ENCODE assay signal across 8 cellular contexts in the genomic region with DNA sequence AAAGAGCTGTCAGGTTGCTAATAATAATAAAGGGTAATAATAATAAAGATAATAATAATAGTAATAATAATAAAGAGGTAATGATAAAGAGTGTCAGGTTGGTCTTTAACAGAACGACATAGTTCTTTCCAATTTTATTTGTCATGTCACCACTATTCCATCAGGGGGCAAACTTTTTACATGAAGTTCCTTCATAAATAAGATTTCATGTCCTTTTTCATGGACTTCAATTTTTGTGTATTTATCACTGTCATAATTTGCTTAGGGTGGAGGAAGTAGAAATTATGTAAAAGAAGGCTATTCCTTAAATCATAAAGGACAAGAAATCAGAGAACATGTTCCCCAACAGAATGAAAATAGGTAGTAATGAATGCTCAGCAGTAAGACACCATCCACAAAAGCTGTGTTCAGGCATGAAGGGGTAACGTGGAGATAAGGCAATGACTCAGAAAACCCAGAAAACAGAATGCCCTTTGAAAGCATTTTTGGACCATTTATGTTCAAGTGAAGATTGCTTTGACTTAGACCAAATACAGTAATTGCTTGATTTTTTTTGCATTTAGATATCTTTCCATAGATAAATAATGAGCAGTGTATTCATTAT.
DNase-seq lines count a peak whose midpoint lies in the region; ATAC-seq and TF ChIP-seq lines count a peak whose summit lies in the region.

No MANE protein-coding gene starts in this region.

- H3K79me2 ChIP-seq in SK-N-SH (ENCODE audit: insufficient read depth), result no peaks in the 10 kb centered on the region

- H3K4me1 ChIP-seq in SK-N-SH (ENCODE audit: control insufficient read depth in 1 of 2, insufficient read depth in 2 of 2, low read depth in 1 of 2, low read length in 1 of 2) (no peaks in the 10 kb centered on the region; a peak in 1 of 4 replicates), sigmoid colon (peaks cover 0 to 22% (median 13%) of the 10 kb centered on the region in 4 donors)

- H3K36me3 ChIP-seq in SK-N-SH (replicated peaks in 1 of 2; ENCODE audit: control insufficient read depth in 1 of 2, insufficient read depth in 2 of 2, low read length in 1 of 2) (no peaks in the 10 kb centered on the region), sigmoid colon (no peaks in the 10 kb centered on the region)

- H3K9ac ChIP-seq in SK-N-SH, result no peak overlapping the region

- H3K9me2 ChIP-seq in SK-N-SH, result no peaks in the 10 kb centered on the region

- TF ChIP-seq CTCF in SK-N-SH (IDR thresholded peaks at IDR 0.05) (peak; percentile 64), sigmoid colon (IDR thresholded peaks at IDR 0.05) (peak; percentile 38 to 77 (median 56))

- CTCF ChIA-PET in SK-N-SH (lab: Yijun Ruan, JAX), result interaction anchor here (0.5 to 3.2 kb wide), 21 partner anchors 11 to 856 kb away, joined by 3 to 14 read pairs (median 4); no protein-coding TSS in a partner anchor

- peak; percentile 71 for ATAC-seq in HG02885 (IDR thresholded peaks at IDR 0.05; ENCODE audit: poor library complexity, unreplicated experiment)

- H4K20me1 ChIP-seq in SK-N-SH (ENCODE audit: insufficient read depth), result no peaks in the 10 kb centered on the region

- no peak for TF ChIP-seq EP300 in SK-N-SH (IDR thresholded peaks at IDR 0.05; ENCODE audit: borderline replicate concordance in 1 of 2, low read depth in 1 of 2, low read length in 1 of 2)
- no peak for TF ChIP-seq EP300 in sigmoid colon (IDR thresholded peaks at IDR 0.05)

- H2AFZ ChIP-seq in SK-N-SH (ENCODE audit: low read depth), result peak overlapping the region; percentile 60; the same call in 1 of the 2 replicates

- 10% methylated on average over 2 of the region's 2 CpGs for WGBS in SK-N-SH (ENCODE audit: low lambda C conversion rate)
- WGBS in sigmoid colon, 2 donors, result 8 to 17% methylated on average over 2 of the region's 2 CpGs

- H3K4me3 ChIP-seq in SK-N-SH (ENCODE audit: low read depth in 2 of 2, low read length in 1 of 2), result no peak overlapping the region
- no peak overlapping the region for H3K4me3 ChIP-seq in sigmoid colon

- H3K27ac ChIP-seq in SK-N-SH (ENCODE audit: low read depth in 2 of 2, low read length in 1 of 2), result no peak overlapping the region
- peak overlapping the region in 1 of 4 donors; percentile 42 for H3K27ac ChIP-seq in sigmoid colon

- H3K27me3 ChIP-seq in SK-N-SH (ENCODE audit: insufficient read depth) (peaks cover 8% of the 10 kb centered on the region; the same call in 1 of the 2 replicates), sigmoid colon (no peaks in the 10 kb centered on the region)

- TF ChIP-seq RAD21 in SK-N-SH (IDR thresholded peaks at IDR 0.05; ENCODE audit: low read length), result peak; percentile 68

- no peak for TF ChIP-seq POLR2A in sigmoid colon (IDR thresholded peaks at IDR 0.05)

- intact Hi-C loops in sigmoid colon (cut with DNase I), result loop anchor here (1.0 kb wide), 1 partner anchor 300 kb away; no protein-coding TSS in a partner anchor

- H3K9me3 ChIP-seq in SK-N-SH, result no peaks in the 10 kb centered on the region
- H3K9me3 ChIP-seq in sigmoid colon, result no peaks in the 10 kb centered on the region

- H3F3A ChIP-seq in SK-N-SH (replicated peaks; ENCODE audit: insufficient read depth), result peaks cover 4% of the 10 kb centered on the region

- no peak overlapping the region for H3K4me2 ChIP-seq in SK-N-SH

- DNase-seq in DMS 273 treated with DMSO at 0.1 percent for 48 hours (lab: John Stamatoyannopoulos, UW) (peak; percentile 10), SK-N-SH (peak; percentile 27), foreskin melanocyte (peak; percentile 60), sigmoid colon (no peak), cortex of kidney (lab: John Stamatoyannopoulos, UW) (no peak)
- no peak for DNase-seq in activated CD4-positive, alpha-beta T cell treated with anti-CD3 and anti-CD28 coated beads, Interleukin-2, amount 50 U/mL, for 1 hour
- DNase-seq in stimulated activated naive CD4-positive, alpha-beta T cell treated with Interleukin-2 at 50 U/mL for 16 hours (lab: John Stamatoyannopoulos, UW), result no peak

- POLR2A ChIA-PET in SK-N-SH (lab: Yijun Ruan, JAX), result no interaction called here

TF ChIP-seq in SK-N-SH, 30 proteins besides CTCF, POLR2A, EP300 and RAD21:
- no peak for TF ChIP-seq YY1 (IDR thresholded peaks at IDR 0.05; ENCODE audit: low read depth)
- TF ChIP-seq MEF2A (IDR thresholded peaks at IDR 0.05; ENCODE audit: borderline replicate concordance, low read depth), result no peak
- TF ChIP-seq TCF12 (IDR thresholded peaks at IDR 0.05), result no peak
- TF ChIP-seq SIN3A (IDR thresholded peaks at IDR 0.05; ENCODE audit: borderline replicate concordance, low read depth, low read length), result no peak
- TF ChIP-seq TAF1 (IDR thresholded peaks at IDR 0.05; ENCODE audit: borderline replicate concordance, low read depth, low read length), result no peak
- TF ChIP-seq, protein P1, sequence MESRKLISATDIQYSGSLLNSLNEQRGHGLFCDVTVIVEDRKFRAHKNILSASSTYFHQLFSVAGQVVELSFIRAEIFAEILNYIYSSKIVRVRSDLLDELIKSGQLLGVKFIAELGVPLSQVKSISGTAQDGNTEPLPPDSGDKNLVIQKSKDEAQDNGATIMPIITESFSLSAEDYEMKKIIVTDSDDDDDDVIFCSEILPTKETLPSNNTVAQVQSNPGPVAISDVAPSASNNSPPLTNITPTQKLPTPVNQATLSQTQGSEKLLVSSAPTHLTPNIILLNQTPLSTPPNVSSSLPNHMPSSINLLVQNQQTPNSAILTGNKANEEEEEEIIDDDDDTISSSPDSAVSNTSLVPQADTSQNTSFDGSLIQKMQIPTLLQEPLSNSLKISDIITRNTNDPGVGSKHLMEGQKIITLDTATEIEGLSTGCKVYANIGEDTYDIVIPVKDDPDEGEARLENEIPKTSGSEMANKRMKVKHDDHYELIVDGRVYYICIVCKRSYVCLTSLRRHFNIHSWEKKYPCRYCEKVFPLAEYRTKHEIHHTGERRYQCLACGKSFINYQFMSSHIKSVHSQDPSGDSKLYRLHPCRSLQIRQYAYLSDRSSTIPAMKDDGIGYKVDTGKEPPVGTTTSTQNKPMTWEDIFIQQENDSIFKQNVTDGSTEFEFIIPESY (IDR thresholded peaks at IDR 0.05; ENCODE audit: borderline replicate concordance, low read depth), result no peak
- TF ChIP-seq TEAD4 (IDR thresholded peaks at IDR 0.05; ENCODE audit: borderline replicate concordance, insufficient read depth), result no peak
- TF ChIP-seq SMC3 (IDR thresholded peaks at IDR 0.05; ENCODE audit: low read depth, low read length), result peak; percentile 41

Comparison
In these comparisons a context has a peak if more than half of its experiments do, and no peak if none do; other contexts are left out.
1. DNase-seq: peak in DMS 273 treated with DMSO at 0.1 percent for 48 hours (single experiment), SK-N-SH (single experiment) and foreskin melanocyte (single experiment); none in sigmoid colon (single experiment), activated CD4-positive, alpha-beta T cell treated with anti-CD3 and anti-CD28 coated beads, Interleukin-2, amount 50 U/mL, for 1 hour (single experiment), cortex of kidney (single experiment) and stimulated activated naive CD4-positive, alpha-beta T cell treated with Interleukin-2 at 50 U/mL for 16 hours (single experiment).